ENCODE assay signal across 10 cellular contexts in the genomic region with DNA sequence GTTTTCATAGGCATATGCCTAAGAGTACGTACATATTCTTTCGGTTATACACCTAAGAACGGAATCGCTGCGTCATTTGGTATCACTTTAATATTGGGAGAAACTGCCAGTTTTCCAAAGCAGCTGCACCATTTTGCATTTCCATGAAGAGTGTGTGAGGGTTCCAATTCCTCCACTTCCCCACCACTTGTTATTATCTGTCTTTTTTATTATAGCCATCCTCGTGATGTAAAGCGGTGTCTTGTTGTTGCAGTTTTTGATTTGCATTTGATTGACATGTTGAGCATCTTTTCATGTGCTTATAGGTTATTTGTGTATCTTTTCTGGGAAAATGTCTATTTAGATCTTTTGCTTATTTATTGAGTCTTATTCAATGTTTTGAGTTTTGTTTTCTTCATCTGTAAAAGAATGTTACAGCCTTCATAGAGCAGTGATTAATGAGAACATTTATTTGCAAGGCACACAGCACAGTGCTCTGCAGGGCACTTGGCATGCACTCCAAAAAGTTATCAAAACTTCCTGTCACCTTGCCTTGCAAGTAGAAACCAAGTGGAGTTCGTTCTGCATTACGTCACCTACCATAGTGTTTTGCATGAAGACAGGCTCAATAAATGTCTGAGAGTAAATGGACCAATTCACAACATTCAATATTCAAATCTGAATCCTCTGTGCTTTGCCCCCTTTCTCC. TPM values are rescaled to one million over a fixed set of nuclear protein-coding genes. Genes with fewer than 3 reads are reported as not detected.
DNase-seq lines count a peak whose midpoint lies in the region; ATAC-seq and TF ChIP-seq lines count a peak whose summit lies in the region.
"Had no signal": no experiment of that assay in that cellular context is flagged by ENCODE, and none has a peak within 500 bp of the region (broad histone marks: within the 10 kb centered on the region; RNA-seq: fewer than 3 reads in every experiment).

No MANE protein-coding gene starts in this region.

- peaks cover 37% of the 10 kb centered on the region for H3K4me1 Mint-ChIP-seq in activated naive CD8-positive, alpha-beta T cell treated with anti-CD3 and anti-CD28 coated beads, Interleukin-2, amount 50 U/mL, for 24 hours

- DNase-seq in left ventricle myocardium inferior, result no peak
- no peak for DNase-seq in Right ventricle myocardium superior
- DNase-seq in activated naive CD8-positive, alpha-beta T cell treated with anti-CD3 and anti-CD28 coated beads, Interleukin-2, amount 50 U/mL, for 24 hours, result no peak
- DNase-seq in lung (ENCODE audit: low spot score), result peak; percentile 65
- no peak for DNase-seq in putamen (ENCODE audit: low spot score)
- no peak for DNase-seq in stimulated activated CD4-positive, alpha-beta T cell treated with anti-CD3 and anti-CD28 coated beads, Interleukin-4, amount 100 ng/mL, for 4 hours
- DNase-seq in esophagus muscularis mucosa (ENCODE audit: extremely low spot score), result no peak
- DNase-seq: nephron progenitor cell had no signal

- H3K4me3 Mint-ChIP-seq in activated naive CD8-positive, alpha-beta T cell treated with anti-CD3 and anti-CD28 coated beads, Interleukin-2, amount 50 U/mL, for 24 hours, result peak overlapping the region; percentile 93

- H3K9me3 Mint-ChIP-seq in activated naive CD8-positive, alpha-beta T cell treated with anti-CD3 and anti-CD28 coated beads, Interleukin-2, amount 50 U/mL, for 24 hours, result no peaks in the 10 kb centered on the region

- no peaks in the 10 kb centered on the region for H3K27me3 ChIP-seq in left ventricle myocardium inferior (ENCODE audit: low read depth)
- no peaks in the 10 kb centered on the region for H3K27me3 ChIP-seq in lung (ENCODE audit: control insufficient read depth, insufficient read depth)
- peaks cover 0 to 6% (median 0%) of the 10 kb centered on the region in 4 donors for H3K27me3 ChIP-seq in esophagus muscularis mucosa

- H3K36me3 Mint-ChIP-seq in activated naive CD8-positive, alpha-beta T cell treated with anti-CD3 and anti-CD28 coated beads, Interleukin-2, amount 50 U/mL, for 24 hours (ENCODE audit: low read depth), result no peaks in the 10 kb centered on the region

- H3K27ac ChIP-seq in left ventricle myocardium inferior (replicated peaks), result peak overlapping the region; percentile 93
- H3K27ac ChIP-seq in lung (ENCODE audit: low read depth in 1 of 2, low read length in 1 of 2), result no peak overlapping the region
- H3K27ac ChIP-seq in esophagus muscularis mucosa (replicated peaks in 1 of 4), result no peak overlapping the region

- no peaks in the 10 kb centered on the region for H3K9me3 ChIP-seq in left ventricle myocardium inferior (replicated peaks)
- H3K9me3 ChIP-seq in lung (ENCODE audit: control insufficient read depth in 2 of 2, insufficient read depth in 1 of 2, low read length in 1 of 2), result no peaks in the 10 kb centered on the region
- no peaks in the 10 kb centered on the region for H3K9me3 ChIP-seq in esophagus muscularis mucosa

- 83 to 84% methylated on average over 9 of the region's 9 CpGs for WGBS in lung, 2 donors
- WGBS in esophagus muscularis mucosa, result 90% methylated on average over 9 of the region's 9 CpGs

- no peak for ATAC-seq in Right ventricle myocardium superior (ENCODE audit: poor library complexity)
- no peak for ATAC-seq in activated naive CD8-positive, alpha-beta T cell treated with anti-CD3 and anti-CD28 coated beads, Interleukin-2, amount 50 U/mL, for 24 hours
- no peak for ATAC-seq in lung (ENCODE audit: insufficient read depth, low FRiP score)
- ATAC-seq in HG02981 (IDR thresholded peaks at IDR 0.05; ENCODE audit: unreplicated experiment), result no peak

- intact Hi-C loops in left ventricle myocardium inferior (cut with micrococcal nuclease) (loop anchor here (10.0 kb wide), 2 partner anchors 55 to 145 kb away; partner anchors contain the start of genes JMJD6 and METTL23), Right ventricle myocardium superior (cut with DNase I) (no loop called here), esophagus muscularis mucosa (cut with DNase I) (loop anchor here (5.0 kb wide), 1 partner anchor 113 kb away; no protein-coding TSS in a partner anchor)

- no peak for TF ChIP-seq POLR2A in esophagus muscularis mucosa (IDR thresholded peaks at IDR 0.05; ENCODE audit: low read depth)

- peaks cover 26% of the 10 kb centered on the region for H3K4me1 ChIP-seq in left ventricle myocardium inferior
- H3K4me1 ChIP-seq in lung (ENCODE audit: control insufficient read depth in 2 of 2, insufficient read depth in 2 of 2, low read length in 2 of 2), result peaks cover 0 to 8% of the 10 kb centered on the region in 2 donors
- H3K4me1 ChIP-seq in esophagus muscularis mucosa, result peaks cover 14 to 23% (median 19%) of the 10 kb centered on the region in 4 donors

- peak overlapping the region; percentile 90 for H3K27ac Mint-ChIP-seq in activated naive CD8-positive, alpha-beta T cell treated with anti-CD3 and anti-CD28 coated beads, Interleukin-2, amount 50 U/mL, for 24 hours

- TF ChIP-seq CTCF in left ventricle myocardium inferior (IDR thresholded peaks at IDR 0.05; ENCODE audit: borderline replicate concordance), result no peak
- TF ChIP-seq CTCF in lung (IDR thresholded peaks at IDR 0.05; ENCODE audit: control extremely low read depth, extremely low read depth), result no peak
- TF ChIP-seq CTCF in esophagus muscularis mucosa (IDR thresholded peaks at IDR 0.05), result no peak

- H3K36me3 ChIP-seq in left ventricle myocardium inferior (no peaks in the 10 kb centered on the region), lung (ENCODE audit: control insufficient read depth in 2 of 2, insufficient read depth in 2 of 2, low read length in 2 of 2) (no peaks in the 10 kb centered on the region), esophagus muscularis mucosa (no peaks in the 10 kb centered on the region)

- no peak for TF ChIP-seq EP300 in esophagus muscularis mucosa (IDR thresholded peaks at IDR 0.05)

- no peaks in the 10 kb centered on the region for H3K27me3 Mint-ChIP-seq in activated naive CD8-positive, alpha-beta T cell treated with anti-CD3 and anti-CD28 coated beads, Interleukin-2, amount 50 U/mL, for 24 hours

- H3K4me3 ChIP-seq in left ventricle myocardium inferior, result no peak overlapping the region
- no peak overlapping the region for H3K4me3 ChIP-seq in lung
- H3K4me3 ChIP-seq in esophagus muscularis mucosa, result no peak overlapping the region

RNA-seq across cellular contexts. Expression of gene ST6GALNAC1, which starts 26.6 kb away (rescaled TPM):
- 3.1 TPM for total RNA-seq in left ventricle myocardium inferior
- total RNA-seq in Right ventricle myocardium superior, result 2.8 TPM
- total RNA-seq in lung, result 10 to 100 TPM; 22.5 to 24.9 TPM
- 10 to 100 TPM; 13.9 to 19.3 TPM for polyA plus RNA-seq in lung
- total RNA-seq in esophagus muscularis mucosa, result 1 to 10 TPM in 3 of 4 donors, under 1 TPM in 1; 0.83 to 4.9 (median 3.2) TPM
- total RNA-seq: fibroblast of villous mesenchyme had no signal

RNA-seq across cellular contexts. Expression of gene MXRA7, which starts 40.6 kb away (rescaled TPM):
- total RNA-seq in left ventricle myocardium inferior (411 TPM), Right ventricle myocardium superior (336 TPM), lung (100 to 1,000 TPM; 101 to 127 TPM), esophagus muscularis mucosa (100 to 1,000 TPM; 405 to 422 (median 411) TPM)
- polyA plus RNA-seq in lung, result 10 to 100 TPM; 60.9 to 65.4 TPM

RNA-seq across cellular contexts. Expression of gene JMJD6, which starts 56.2 kb away (rescaled TPM):
- total RNA-seq in left ventricle myocardium inferior, result 65.2 TPM
- 63.1 TPM for total RNA-seq in Right ventricle myocardium superior
- total RNA-seq in lung, result 10 to 100 TPM; 25.6 to 34.3 TPM
- polyA plus RNA-seq in lung, result 10 to 100 TPM; 23.8 to 52.9 TPM
- total RNA-seq in esophagus muscularis mucosa, result 10 to 100 TPM; 29.5 to 54.5 (median 49.5) TPM

RNA-seq across cellular contexts. Expression of gene METTL23, which starts 56.5 kb away (rescaled TPM):
- 21.0 TPM for total RNA-seq in left ventricle myocardium inferior
- 19.0 TPM for total RNA-seq in Right ventricle myocardium superior
- total RNA-seq in lung, result 10 to 100 TPM; 23.1 to 34.5 TPM
- 10 to 100 TPM; 37.7 to 43.1 TPM for polyA plus RNA-seq in lung
- 10 to 100 TPM; 18.3 to 29.7 (median 23.0) TPM for total RNA-seq in esophagus muscularis mucosa
